In genomic region chr3:160756907-160757623, GRCh38 we compare ENCODE assay signal across 8 cellular contexts. TPM values are rescaled to one million over a fixed set of nuclear protein-coding genes. Genes with fewer than 3 reads are reported as not detected.
DNase-seq lines count a peak whose midpoint lies in the region; ATAC-seq and TF ChIP-seq lines count a peak whose summit lies in the region.

No MANE protein-coding gene starts in this region.

- H3K36me3 ChIP-seq in HUES6 (ENCODE audit: control insufficient read depth, insufficient read depth, low read length) (no peaks in the 10 kb centered on the region), testis (ENCODE audit: low read depth, missing control alignments) (no peaks in the 10 kb centered on the region)

- no peaks in the 10 kb centered on the region for H3K9me3 ChIP-seq in HUES6 (ENCODE audit: control insufficient read depth, insufficient read depth, low read depth, low read length)
- H3K9me3 ChIP-seq in testis: no peaks in the 10 kb centered on the region

- peak overlapping the region; percentile 5 for H3K9ac ChIP-seq in HUES6 (ENCODE audit: low read length)

- TF ChIP-seq POLR2A in testis (IDR thresholded peaks at IDR 0.05): no peak

- intact Hi-C loops in testis (cut with DNase I; ENCODE audit: low total_unique reads): no loop called here

- H3K4me3 ChIP-seq in HUES6 (ENCODE audit: low read depth, low read length): peak overlapping the region; percentile 86
- H3K4me3 ChIP-seq in astrocyte of the cerebellum (ENCODE audit: low read depth, low read length): peak overlapping the region; percentile 71
- peak overlapping the region; percentile 63 to 85 for H3K4me3 ChIP-seq in testis

- H3K27me3 ChIP-seq in HUES6 (ENCODE audit: control insufficient read depth, insufficient read depth, low read length) (peaks cover 44% of the 10 kb centered on the region), testis (no peaks in the 10 kb centered on the region)

- WGBS in testis, 2 donors: 23 to 36% methylated on average over 14 to 19 of the region's 19 CpGs

- H3K4me1 ChIP-seq in HUES6 (ENCODE audit: control insufficient read depth, insufficient read depth, low read length): peaks cover 17% of the 10 kb centered on the region
- H3K4me1 ChIP-seq in testis: peaks cover 16% of the 10 kb centered on the region

- DNase-seq in AML-193 (lab: John Stamatoyannopoulos, UW): peak; percentile 25 to 39
- no peak for DNase-seq in astrocyte of the cerebellum (ENCODE audit: low read depth)
- DNase-seq in left lobe of liver (ENCODE audit: low spot score): peak; percentile 63
- peak; percentile 23 for DNase-seq in testis
- no peak for DNase-seq in NCI-H1694 (lab: John Stamatoyannopoulos, UW)
- no peak for DNase-seq in stimulated activated CD4-positive, alpha-beta T cell treated with anti-CD3 and anti-CD28 coated beads, Interleukin-12 subunit alpha, Interleukin-12 subunit beta, amount 100 ng/mL, for 4 hours

- H3K27ac ChIP-seq in HUES6 (ENCODE audit: low read depth, low read length) (no peak overlapping the region), testis (no peak overlapping the region)

- in situ Hi-C loops in astrocyte of the cerebellum (cut with HindIII; ENCODE audit: low sequenced_read_pairs): no loop called here

- ATAC-seq in left lobe of liver: peak; percentile 8
- ATAC-seq in HG02623 (IDR thresholded peaks at IDR 0.05; ENCODE audit: unreplicated experiment): no peak

- no peak for TF ChIP-seq CTCF in astrocyte of the cerebellum (IDR thresholded peaks at IDR 0.05; ENCODE audit: low read depth, low read length, missing control alignments)
- TF ChIP-seq CTCF in testis (IDR thresholded peaks at IDR 0.05): no peak

RNA-seq across cellular contexts. Expression of gene PPM1L, which starts 1.0 kb away (rescaled TPM):
- total RNA-seq in left lobe of liver (26.4 TPM), testis (10 to 100 TPM; 19.6 to 27.7 TPM)
- 4.4 TPM for polyA plus RNA-seq in testis (ENCODE audit: insufficient read depth, low read depth, low replicate concordance)

Comparison
In these comparisons a context has a peak if more than half of its experiments do, and no peak if none do; other contexts are left out.
1. DNase-seq: peak in AML-193 (2 of 2), left lobe of liver (single experiment) and testis (single experiment); none in astrocyte of the cerebellum (single experiment), NCI-H1694 (single experiment) and stimulated activated CD4-positive, alpha-beta T cell treated with anti-CD3 and anti-CD28 coated beads, Interleukin-12 subunit alpha, Interleukin-12 subunit beta, amount 100 ng/mL, for 4 hours (single experiment).
2. Peak in every context shown above with its lines, with median percentiles within 50 percentile points of each other: H3K4me3 ChIP-seq.